ENCODE assay signal across 30 cellular contexts in genomic region chr10:124763267-124763666, GRCh38.
"Had no signal": no experiment of that assay in that cellular context is flagged by ENCODE, and none has a peak within 500 bp of the region (broad histone marks: within the 10 kb centered on the region; RNA-seq: fewer than 3 reads in every experiment).

No MANE protein-coding gene starts in this region.

- H3K9me3 ChIP-seq: breast epithelium, esophagus squamous epithelium, gastroesophageal sphincter, left lung, lower lobe of right lung, spleen, suprapubic skin, tibial artery, upper lobe of right lung had no signal

- H3K4me3 ChIP-seq: breast epithelium, esophagus squamous epithelium, gastroesophageal sphincter, left lung, lower lobe of right lung, spleen, suprapubic skin, tibial artery, upper lobe of right lung had no signal

- H3K36me3 ChIP-seq: breast epithelium had no signal

- H3K9ac ChIP-seq: parathyroid adenoma had no signal

- H3K4me1 ChIP-seq: breast epithelium, gastroesophageal sphincter, left lung, lower lobe of right lung, parathyroid adenoma, suprapubic skin, tibial artery, upper lobe of right lung had no signal

- H3K27ac ChIP-seq: breast epithelium, epithelial cell of prostate, esophagus squamous epithelium, gastroesophageal sphincter, left lung, lower lobe of right lung, parathyroid adenoma, spleen, suprapubic skin, tibial artery, upper lobe of right lung had no signal

- DNase-seq: activated CD4-positive, alpha-beta memory T cell treated with anti-CD3 and anti-CD28 coated beads, Interleukin-2, amount 10 ng/mL, durations not matched to agents 7 days and 5 days; activated CD4-positive, alpha-beta T cell treated with anti-CD3 and anti-CD28 coated beads, Interleukin-2, amount 10 ng/mL, durations not matched to agents 24 days and 14 days; activated CD4-positive, CD25-positive, alpha-beta regulatory T cell treated with anti-CD3 and anti-CD28 coated beads, Interleukin-2, amount 50 U/mL, for 72 hours; activated CD8-positive, alpha-beta memory T cell treated with anti-CD3 and anti-CD28 coated beads, Interleukin-2, amount 50 U/mL, for 48 hours; activated gamma-delta T cell; activated naive CD4-positive, alpha-beta T cell treated with anti-CD3 and anti-CD28 coated beads, Interleukin-2, amount 10 ng/mL, durations not matched to agents 7 days and 5 days; activated naive CD8-positive, alpha-beta T cell treated with anti-CD3 and anti-CD28 coated beads, Interleukin-2, amount 10 ng/mL, durations not matched to agents 7 days and 5 days; activated T-cell treated with anti-CD3 and anti-CD28 coated beads, Interleukin-2, amount 50 U/mL, for 24 hours; amygdala; effector CD8-positive, alpha-beta T cell; esophagus squamous epithelium; head of caudate nucleus; hypothalamus; immature natural killer cell; left lung; lower lobe of right lung; mesenchymal stem cell; naive thymus-derived CD8-positive, alpha-beta T cell; occipital lobe; right cardiac atrium; spleen; stimulated activated naive CD4-positive, alpha-beta T cell; T-helper 9 cell; tibial artery; upper lobe of right lung had no signal

- H3K27me3 ChIP-seq: breast epithelium, esophagus squamous epithelium, gastroesophageal sphincter, left lung, spleen, suprapubic skin, tibial artery, upper lobe of right lung had no signal

- ATAC-seq: gastroesophageal sphincter; left lung; lower lobe of right lung; naive thymus-derived CD8-positive, alpha-beta T cell; right cardiac atrium; upper lobe of right lung had no signal

- H2AFZ ChIP-seq: parathyroid adenoma had no signal
